16 cellular contexts compared by ENCODE assay signal in genomic region chr18:60247103-60247502, GRCh38.
DNase-seq lines count a peak whose midpoint lies in the region; ATAC-seq and TF ChIP-seq lines count a peak whose summit lies in the region.
"Had no signal": no experiment of that assay in that cellular context is flagged by ENCODE, and none has a peak within 500 bp of the region (broad histone marks: within the 10 kb centered on the region; RNA-seq: fewer than 3 reads in every experiment).

No MANE protein-coding gene starts in this region.

- no peak overlapping the region for H3K4me3 Mint-ChIP-seq in activated CD4-positive, alpha-beta T cell treated with anti-CD3 and anti-CD28 coated beads, Interleukin-2, amount 10 ng/mL, durations not matched to agents 24 days and 14 days
- H3K4me3 Mint-ChIP-seq: activated B cell treated with CpG ODN at 0.5 μM for 24 hours; activated T-helper 1 cell treated with anti-CD3 and anti-CD28 coated beads, Interleukin-12 subunit alpha, Interleukin-12 subunit beta, Interleukin-2, Interleukin-4 antibody, amounts not matched to agents 30 ng/mL and 10 ng/mL and 1 ng/mL, durations not matched to agents 14 hours and 24 hours and 36 hours had no signal

- TF ChIP-seq CTCF in DOHH2 (IDR thresholded peaks at IDR 0.05; ENCODE audit: low read depth, low read length, poor library complexity, severe bottlenecking) (no peak), mucosa of descending colon (IDR thresholded peaks at IDR 0.05) (no peak), right atrium auricular region (IDR thresholded peaks at IDR 0.05) (no peak)

- H3K36me3 ChIP-seq in DOHH2 (ENCODE audit: control insufficient read depth, low read length) (no peaks in the 10 kb centered on the region), mucosa of descending colon (ENCODE audit: low read depth) (no peaks in the 10 kb centered on the region), right atrium auricular region (no peaks in the 10 kb centered on the region)
- H3K36me3 ChIP-seq: sigmoid colon, SJSA1, uterus had no signal

- H3K4me1 ChIP-seq in DOHH2 (ENCODE audit: control insufficient read depth, low read length) (peaks cover 42% of the 10 kb centered on the region), mucosa of descending colon (ENCODE audit: low read depth) (no peaks in the 10 kb centered on the region), right atrium auricular region (no peaks in the 10 kb centered on the region)
- H3K4me1 ChIP-seq: sigmoid colon, SJSA1, uterus had no signal

- no peaks in the 10 kb centered on the region for H3K79me2 ChIP-seq in DOHH2 (ENCODE audit: control insufficient read depth, low read length)

- H3K27ac ChIP-seq in DOHH2 (ENCODE audit: low read depth, low read length) (peak overlapping the region; percentile 66), right atrium auricular region (no peak overlapping the region)
- H3K27ac ChIP-seq: GM23248, sigmoid colon, SJSA1, uterus had no signal

- H3K4me2 ChIP-seq in DOHH2 (ENCODE audit: low read length), result peak overlapping the region; percentile 50

- intact Hi-C loops in left cardiac atrium (cut with DNase I) (no loop called here), mucosa of descending colon (cut with DNase I, micrococcal nuclease) (no loop called here)
- intact Hi-C loops in activated CD4-positive, alpha-beta T cell treated with anti-CD3 and anti-CD28 coated beads, Interleukin-2, amount 10 ng/mL, durations not matched to agents 24 days and 14 days (cut with micrococcal nuclease), result no loop called here

- H3F3A ChIP-seq in DOHH2 (ENCODE audit: control insufficient read depth, insufficient read depth), result no peaks in the 10 kb centered on the region

- no peaks in the 10 kb centered on the region for H3K4me1 Mint-ChIP-seq in activated CD4-positive, alpha-beta T cell treated with anti-CD3 and anti-CD28 coated beads, Interleukin-2, amount 10 ng/mL, durations not matched to agents 24 days and 14 days

- H3K4me3 ChIP-seq in DOHH2 (ENCODE audit: low read length) (peak overlapping the region; percentile 24; the same call in 1 of the 2 replicates), mucosa of descending colon (no peak overlapping the region), right atrium auricular region (no peak overlapping the region)
- H3K4me3 ChIP-seq: GM23248, sigmoid colon, SJSA1, uterus had no signal

- no peaks in the 10 kb centered on the region for H3K9me2 ChIP-seq in DOHH2 (replicated peaks; ENCODE audit: control insufficient read depth, low read length)

- no peaks in the 10 kb centered on the region for H4K20me1 ChIP-seq in DOHH2 (ENCODE audit: control insufficient read depth, insufficient read depth, low read depth, low read length)

- H3K27ac Mint-ChIP-seq in activated CD4-positive, alpha-beta T cell treated with anti-CD3 and anti-CD28 coated beads, Interleukin-2, amount 10 ng/mL, durations not matched to agents 24 days and 14 days, result no peak overlapping the region
- H3K27ac Mint-ChIP-seq: activated B cell treated with CpG ODN at 0.5 μM for 24 hours; activated T-helper 1 cell treated with anti-CD3 and anti-CD28 coated beads, Interleukin-12 subunit alpha, Interleukin-12 subunit beta, Interleukin-2, Interleukin-4 antibody, amounts not matched to agents 30 ng/mL and 10 ng/mL and 1 ng/mL, durations not matched to agents 14 hours and 24 hours and 36 hours had no signal

- ATAC-seq in GM19452 (IDR thresholded peaks at IDR 0.05; ENCODE audit: unreplicated experiment), result peak; percentile 82
- peak; percentile 76 for ATAC-seq in HG02852 (IDR thresholded peaks at IDR 0.05; ENCODE audit: unreplicated experiment)
- peak; percentile 61 for ATAC-seq in HG03469 (IDR thresholded peaks at IDR 0.05; ENCODE audit: unreplicated experiment)
- ATAC-seq in left cardiac atrium, result no peak
- no peak for ATAC-seq in mucosa of descending colon

- no peaks in the 10 kb centered on the region for H3K9me3 Mint-ChIP-seq in activated CD4-positive, alpha-beta T cell treated with anti-CD3 and anti-CD28 coated beads, Interleukin-2, amount 10 ng/mL, durations not matched to agents 24 days and 14 days
- H3K9me3 Mint-ChIP-seq: activated T-helper 1 cell treated with anti-CD3 and anti-CD28 coated beads, Interleukin-12 subunit alpha, Interleukin-12 subunit beta, Interleukin-2, Interleukin-4 antibody, amounts not matched to agents 30 ng/mL and 10 ng/mL and 1 ng/mL, durations not matched to agents 14 hours and 24 hours and 36 hours had no signal

- no peaks in the 10 kb centered on the region for H3K9me3 ChIP-seq in DOHH2 (ENCODE audit: control insufficient read depth, insufficient read depth, low read length)
- H3K9me3 ChIP-seq in mucosa of descending colon, result no peaks in the 10 kb centered on the region
- H3K9me3 ChIP-seq in right atrium auricular region, result no peaks in the 10 kb centered on the region
- H3K9me3 ChIP-seq: sigmoid colon, SJSA1, uterus had no signal

- H3K27me3 ChIP-seq in DOHH2 (ENCODE audit: control insufficient read depth, low read length) (no peaks in the 10 kb centered on the region), right atrium auricular region (no peaks in the 10 kb centered on the region)
- H3K27me3 ChIP-seq: sigmoid colon, SJSA1, uterus had no signal

- no peaks in the 10 kb centered on the region for H3K36me3 Mint-ChIP-seq in activated CD4-positive, alpha-beta T cell treated with anti-CD3 and anti-CD28 coated beads, Interleukin-2, amount 10 ng/mL, durations not matched to agents 24 days and 14 days (ENCODE audit: low read depth)

- no peaks in the 10 kb centered on the region for H3K27me3 Mint-ChIP-seq in activated CD4-positive, alpha-beta T cell treated with anti-CD3 and anti-CD28 coated beads, Interleukin-2, amount 10 ng/mL, durations not matched to agents 24 days and 14 days

- no peak for DNase-seq in left cardiac atrium
- DNase-seq in mucosa of descending colon, result no peak
- no peak for DNase-seq in activated CD4-positive, alpha-beta T cell treated with anti-CD3 and anti-CD28 coated beads, Interleukin-2, amount 10 ng/mL, durations not matched to agents 24 days and 14 days
- no peak for DNase-seq in right atrium auricular region (ENCODE audit: low spot score)
- DNase-seq: activated B cell treated with CpG ODN at 0.5 μM for 24 hours, GM23248, Kasumi-1, NCI-H510A treated with DMSO at 0.1 percent for 48 hours, sigmoid colon, uterus had no signal

Comparison
In these comparisons a context has a peak if more than half of its experiments do, and no peak if none do; other contexts are left out.
1. ATAC-seq: peak in GM19452 (single experiment), HG02852 (single experiment) and HG03469 (single experiment); none in left cardiac atrium (0 of 2) and mucosa of descending colon (single experiment).